28 cellular contexts compared by ENCODE assay signal in the genomic region with DNA sequence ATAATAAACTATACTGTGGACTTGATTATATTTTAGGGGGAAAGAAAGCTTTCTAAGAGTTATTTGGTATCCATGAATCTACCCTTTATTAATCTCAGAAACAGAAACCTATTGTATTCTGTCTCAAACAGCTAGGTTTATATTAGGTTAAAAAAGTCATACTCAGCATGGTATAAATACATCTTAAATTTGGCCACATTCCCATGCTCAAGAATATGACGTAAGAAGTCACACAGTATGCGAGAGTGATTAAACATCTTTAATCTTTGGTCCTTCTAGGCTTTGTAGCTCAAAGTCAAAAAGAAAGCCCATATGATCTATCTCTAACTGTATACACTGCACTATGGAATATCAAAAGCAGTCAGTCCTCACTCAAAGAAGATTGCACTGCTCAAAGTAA.
"Had no signal": no experiment of that assay in that cellular context is flagged by ENCODE, and none has a peak within 500 bp of the region (broad histone marks: within the 10 kb centered on the region; RNA-seq: fewer than 3 reads in every experiment).

No MANE protein-coding gene starts in this region.

- H3K27me3 Mint-ChIP-seq: activated CD4-positive, alpha-beta T cell treated with anti-CD3 and anti-CD28 coated beads for 36 hours; natural killer cell treated with Interleukin-12 subunit alpha and Interleukin-12 subunit beta and Interleukin-15 and Interleukin-18, amount 100 ng/mL, for 72 hours; progenitor cell of endocrine pancreas; stimulated activated memory B cell treated with anti-CD40 and anti-IgM and Interleukin-4, amounts not matched to agents 10 μg/mL and 1 μg/mL and 100 μg/mL, for 72 hours; stimulated activated naive CD8-positive, alpha-beta T cell treated with anti-CD3 and anti-CD28 coated beads, Interleukin-15, amount 100 ng/mL, for 72 hours; T-cell; type B pancreatic cell had no signal

- H3K27ac ChIP-seq: ascending aorta, brain microvascular endothelial cell, heart right ventricle, left ventricle myocardium inferior, ovary, sigmoid colon, uterus had no signal

- H3K36me3 Mint-ChIP-seq: activated naive CD4-positive, alpha-beta T cell treated with anti-CD3 and anti-CD28 coated beads, Interleukin-2, amount 50 U/mL, for 72 hours; natural killer cell treated with Interleukin-12 subunit alpha and Interleukin-12 subunit beta and Interleukin-15 and Interleukin-18, amount 100 ng/mL, for 72 hours; stimulated activated memory B cell treated with anti-CD40 and anti-IgM and Interleukin-4, amounts not matched to agents 10 μg/mL and 1 μg/mL and 100 μg/mL, for 72 hours; T-cell; type B pancreatic cell had no signal

- H3K4me1 ChIP-seq: ascending aorta, heart right ventricle, uterus had no signal

- H3K4me3 ChIP-seq: ascending aorta, heart right ventricle, left ventricle myocardium inferior, mucosa of descending colon, ovary, sigmoid colon, uterus had no signal

- H3K27me3 ChIP-seq: ascending aorta, brain microvascular endothelial cell, heart right ventricle, ovary, sigmoid colon, uterus had no signal

- H3K27ac Mint-ChIP-seq: activated CD4-positive, alpha-beta T cell treated with anti-CD3 and anti-CD28 coated beads for 36 hours; activated naive CD4-positive, alpha-beta T cell treated with anti-CD3 and anti-CD28 coated beads, Interleukin-2, amount 50 U/mL, for 72 hours; activated T-cell treated with anti-CD3 and anti-CD28 coated beads, Interleukin-2, amount 50 U/mL, for 72 hours; natural killer cell treated with Interleukin-12 subunit alpha and Interleukin-12 subunit beta and Interleukin-15 and Interleukin-18, amount 100 ng/mL, for 72 hours; progenitor cell of endocrine pancreas; stimulated activated memory B cell treated with anti-CD40 and anti-IgM and Interleukin-4, amounts not matched to agents 10 μg/mL and 1 μg/mL and 100 μg/mL, for 72 hours; stimulated activated naive CD8-positive, alpha-beta T cell treated with anti-CD3 and anti-CD28 coated beads, Interleukin-15, amount 100 ng/mL, for 72 hours; T-cell; type B pancreatic cell had no signal

- H3K4me1 Mint-ChIP-seq: activated CD4-positive, alpha-beta T cell treated with anti-CD3 and anti-CD28 coated beads for 36 hours; stimulated activated memory B cell treated with anti-CD40 and anti-IgM and Interleukin-4, amounts not matched to agents 10 μg/mL and 1 μg/mL and 100 μg/mL, for 72 hours; stimulated activated naive CD8-positive, alpha-beta T cell treated with anti-CD3 and anti-CD28 coated beads, Interleukin-15, amount 100 ng/mL, for 72 hours; T-cell had no signal

- H3K9me3 ChIP-seq: ascending aorta, heart right ventricle, mucosa of descending colon, ovary, sigmoid colon, uterus had no signal

- H3K4me3 Mint-ChIP-seq: activated CD4-positive, alpha-beta T cell treated with anti-CD3 and anti-CD28 coated beads for 36 hours; activated T-cell treated with anti-CD3 and anti-CD28 coated beads, Interleukin-2, amount 50 U/mL, for 72 hours; natural killer cell treated with Interleukin-12 subunit alpha and Interleukin-12 subunit beta and Interleukin-15 and Interleukin-18, amount 100 ng/mL, for 72 hours; stimulated activated memory B cell treated with anti-CD40 and anti-IgM and Interleukin-4, amounts not matched to agents 10 μg/mL and 1 μg/mL and 100 μg/mL, for 72 hours; stimulated activated naive CD8-positive, alpha-beta T cell treated with anti-CD3 and anti-CD28 coated beads, Interleukin-15, amount 100 ng/mL, for 72 hours; T-cell; type B pancreatic cell had no signal

- H3K9me3 Mint-ChIP-seq: activated naive CD4-positive, alpha-beta T cell treated with anti-CD3 and anti-CD28 coated beads, Interleukin-2, amount 50 U/mL, for 72 hours; type B pancreatic cell had no signal

- DNase-seq: activated CD4-positive, alpha-beta T cell treated with anti-CD3 and anti-CD28 coated beads for 36 hours; activated CD4-positive, CD25-positive, alpha-beta regulatory T cell; activated naive CD4-positive, alpha-beta T cell; activated T-cell treated with anti-CD3 and anti-CD28 coated beads for 4 hours; activated T-cell treated with anti-CD3 and anti-CD28 coated beads, Interleukin-2, amount 50 U/mL, for 72 hours; brain microvascular endothelial cell; caudate nucleus; foreskin fibroblast; heart right ventricle; islet precursor cell; left ventricle myocardium inferior; mucosa of descending colon; ovary; sigmoid colon; small intestine; stimulated activated CD4-positive, alpha-beta T cell treated with anti-CD3 and anti-CD28 coated beads, Interleukin-4, amount 100 ng/mL, for 4 hours; stimulated activated CD8-positive, alpha-beta memory T cell treated with anti-CD3 and anti-CD28 coated beads, Interleukin-4, amount 100 ng/mL, for 48 hours; stimulated activated naive CD8-positive, alpha-beta T cell treated with anti-CD3 and anti-CD28 coated beads, Interleukin-15, amount 100 ng/mL, for 72 hours; substantia nigra; T-cell; uterus had no signal

- H3K36me3 ChIP-seq: ascending aorta, brain microvascular endothelial cell, heart right ventricle, left ventricle myocardium inferior, ovary, sigmoid colon, uterus had no signal

- FAIRE-seq: small intestine had no signal

- ATAC-seq: activated CD4-positive, alpha-beta T cell treated with anti-CD3 and anti-CD28 coated beads for 36 hours; activated naive CD4-positive, alpha-beta T cell treated with anti-CD3 and anti-CD28 coated beads, Interleukin-2, amount 50 U/mL, for 72 hours; activated T-cell treated with anti-CD3 and anti-CD28 coated beads, Interleukin-2, amount 50 U/mL, for 72 hours; esophagus mucosa; heart right ventricle; mucosa of descending colon; natural killer cell treated with Interleukin-12 subunit alpha and Interleukin-12 subunit beta and Interleukin-15 and Interleukin-18, amount 100 ng/mL, for 72 hours; stimulated activated memory B cell treated with anti-CD40 and anti-IgM and Interleukin-4, amounts not matched to agents 10 μg/mL and 1 μg/mL and 100 μg/mL, for 72 hours; stimulated activated naive CD8-positive, alpha-beta T cell treated with anti-CD3 and anti-CD28 coated beads, Interleukin-15, amount 100 ng/mL, for 72 hours; T-cell had no signal
